Comparison of ENCODE assay signal across 1 cellular context in the genomic region with DNA sequence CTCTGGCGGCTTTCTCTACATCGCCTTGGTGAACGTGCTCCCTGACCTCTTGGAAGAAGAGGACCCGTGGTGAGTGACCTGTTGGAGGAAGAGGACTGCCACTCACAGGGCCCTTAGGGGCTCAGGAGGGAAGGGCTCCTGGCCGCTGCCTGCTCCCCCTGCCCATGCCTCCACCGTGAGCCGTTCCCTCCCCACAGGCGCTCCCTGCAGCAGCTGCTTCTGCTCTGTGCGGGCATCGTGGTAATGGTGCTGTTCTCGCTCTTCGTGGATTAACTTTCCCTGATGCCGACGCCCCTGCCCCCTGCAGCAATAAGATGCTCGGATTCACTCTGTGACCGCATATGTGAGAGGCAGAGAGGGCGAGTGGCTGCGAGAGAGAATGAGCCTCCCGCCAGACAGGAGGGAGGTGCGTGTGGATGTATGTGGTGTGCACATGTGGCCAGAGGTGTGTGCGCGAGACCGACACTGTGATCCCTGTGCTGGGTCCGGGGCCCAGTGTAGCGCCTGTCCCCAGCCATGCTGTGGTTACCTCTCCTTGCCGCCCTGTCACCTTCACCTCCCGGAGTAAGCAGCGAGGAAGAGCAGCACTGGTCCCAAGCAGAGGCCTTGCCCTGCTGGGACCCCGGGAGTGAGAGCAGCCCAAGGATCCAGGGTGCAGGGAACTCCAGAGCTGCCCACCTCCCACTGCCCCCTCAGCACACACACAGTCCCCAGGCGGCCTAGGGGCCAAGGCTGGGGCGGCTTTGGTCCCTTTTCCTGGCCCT.
TF ChIP-seq lines count a peak whose summit lies in the region.

No MANE protein-coding gene starts in this region.

TF ChIP-seq in GM23338, 12 proteins besides CTCF, POLR2A, EP300 and RAD21:
- TF ChIP-seq POLR2AphosphoS5 (IDR thresholded peaks at IDR 0.05; ENCODE audit: low read depth) = 0 out of 2 replicates have a peak, but pooled peaks have one; percentile 11
- TF ChIP-seq, protein P1, sequence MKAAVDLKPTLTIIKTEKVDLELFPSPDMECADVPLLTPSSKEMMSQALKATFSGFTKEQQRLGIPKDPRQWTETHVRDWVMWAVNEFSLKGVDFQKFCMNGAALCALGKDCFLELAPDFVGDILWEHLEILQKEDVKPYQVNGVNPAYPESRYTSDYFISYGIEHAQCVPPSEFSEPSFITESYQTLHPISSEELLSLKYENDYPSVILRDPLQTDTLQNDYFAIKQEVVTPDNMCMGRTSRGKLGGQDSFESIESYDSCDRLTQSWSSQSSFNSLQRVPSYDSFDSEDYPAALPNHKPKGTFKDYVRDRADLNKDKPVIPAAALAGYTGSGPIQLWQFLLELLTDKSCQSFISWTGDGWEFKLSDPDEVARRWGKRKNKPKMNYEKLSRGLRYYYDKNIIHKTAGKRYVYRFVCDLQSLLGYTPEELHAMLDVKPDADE (IDR thresholded peaks at IDR 0.05) = no peak
- no peak for TF ChIP-seq CREB1 (CRISPR knock-in tag; IDR thresholded peaks at IDR 0.05; ENCODE audit: low read depth)
- no peak for TF ChIP-seq ZNF331 (CRISPR knock-in tag; IDR thresholded peaks at IDR 0.05; ENCODE audit: low read depth)
- TF ChIP-seq JUNB (IDR thresholded peaks at IDR 0.05; ENCODE audit: unreplicated experiment) = no peak
